Comparison of ENCODE assay signal across 21 cellular contexts in the genomic region with DNA sequence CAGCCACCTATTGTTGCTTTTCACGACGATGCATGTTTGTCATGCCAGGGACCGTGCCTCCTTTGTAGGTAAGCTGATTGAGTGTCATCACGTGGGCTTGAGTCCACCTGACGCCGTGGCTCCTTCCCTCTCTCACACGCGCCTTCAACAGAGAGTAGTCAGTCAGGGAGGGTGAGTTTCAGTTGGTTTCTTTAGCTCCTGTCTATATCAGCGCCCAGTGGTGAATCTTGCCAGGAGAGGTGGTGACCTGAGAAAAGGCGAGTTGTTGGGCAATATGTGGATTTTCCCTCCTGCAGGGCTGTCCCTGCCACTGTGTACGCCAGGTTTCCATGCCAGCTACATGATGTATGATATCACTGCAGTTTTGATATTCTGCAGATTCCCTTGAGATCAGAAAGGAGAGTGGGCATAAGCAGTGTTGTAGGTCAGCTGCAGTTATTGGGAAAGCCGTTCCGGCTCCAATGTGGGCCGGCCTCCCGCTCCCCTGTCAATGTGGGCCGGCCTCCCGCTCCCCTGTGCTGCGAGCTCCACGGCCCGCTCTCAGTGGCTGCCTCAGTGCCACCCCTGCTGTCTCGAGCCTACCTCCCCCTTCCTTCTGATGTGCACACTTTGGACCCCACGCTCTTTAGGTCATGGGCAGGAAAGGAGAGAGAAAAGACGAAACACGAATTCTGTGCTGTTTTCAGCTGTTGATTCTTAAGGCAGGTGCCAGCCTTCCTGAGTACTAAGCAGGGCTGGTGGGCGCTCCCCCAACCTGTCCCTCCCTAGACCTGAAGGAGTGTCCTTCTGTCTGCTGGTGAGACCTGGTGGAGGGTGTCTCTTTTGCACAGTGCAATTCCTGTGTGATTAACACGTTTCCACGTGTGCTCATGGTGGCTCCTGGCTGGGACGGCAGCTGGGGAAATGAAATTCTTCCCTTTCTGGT. TPM values are rescaled to one million over a fixed set of nuclear protein-coding genes. Genes with fewer than 3 reads are reported as not detected.
DNase-seq lines count a peak whose midpoint lies in the region; ATAC-seq and TF ChIP-seq lines count a peak whose summit lies in the region.
"Had no signal": no experiment of that assay in that cellular context is flagged by ENCODE, and none has a peak within 500 bp of the region (broad histone marks: within the 10 kb centered on the region; RNA-seq: fewer than 3 reads in every experiment).

No MANE protein-coding gene starts in this region.

- H3K27me3 Mint-ChIP-seq in activated T-cell treated with anti-CD3 and anti-CD28 coated beads, Interleukin-2, amount 50 U/mL, for 24 hours, result no peaks in the 10 kb centered on the region
- no peaks in the 10 kb centered on the region for H3K27me3 Mint-ChIP-seq in activated T-cell treated with anti-CD3 and anti-CD28 coated beads, Interleukin-2, amount 50 U/mL, for 4 hours (ENCODE audit: low read depth)
- H3K27me3 Mint-ChIP-seq in activated CD4-positive, alpha-beta memory T cell treated with anti-CD3 and anti-CD28 coated beads for 36 hours, result no peaks in the 10 kb centered on the region
- H3K27me3 Mint-ChIP-seq: activated naive CD8-positive, alpha-beta T cell treated with anti-CD3 and anti-CD28 coated beads, Interleukin-2, amount 10 ng/mL, durations not matched to agents 7 days and 5 days; naive thymus-derived CD8-positive, alpha-beta T cell had no signal

- CTCF ChIA-PET in activated CD4-positive, alpha-beta memory T cell treated with anti-CD3 and anti-CD28 coated beads for 36 hours (lab: Charles Lee), result no interaction called here

- no peaks in the 10 kb centered on the region for H3K9me3 ChIP-seq in smooth muscle cell (replicated peaks; ENCODE audit: low read depth)

- no peak overlapping the region for H2AFZ ChIP-seq in smooth muscle cell (ENCODE audit: low read depth)

- H3K27me3 ChIP-seq in smooth muscle cell (ENCODE audit: low read depth), result no peaks in the 10 kb centered on the region

- no peaks in the 10 kb centered on the region for H3K4me1 ChIP-seq in smooth muscle cell (ENCODE audit: low read depth)

- H3K4me1 Mint-ChIP-seq in activated T-cell treated with anti-CD3 and anti-CD28 coated beads, Interleukin-2, amount 50 U/mL, for 24 hours (ENCODE audit: low read depth), result peaks cover 86% of the 10 kb centered on the region
- H3K4me1 Mint-ChIP-seq in activated T-cell treated with anti-CD3 and anti-CD28 coated beads, Interleukin-2, amount 50 U/mL, for 4 hours (ENCODE audit: low read depth), result peaks cover 66% of the 10 kb centered on the region
- H3K4me1 Mint-ChIP-seq in activated CD4-positive, alpha-beta memory T cell treated with anti-CD3 and anti-CD28 coated beads for 36 hours (ENCODE audit: low read depth), result peaks cover 68% of the 10 kb centered on the region

- no peak for DNase-seq in activated T-cell treated with anti-CD3 and anti-CD28 coated beads, Interleukin-2, amount 50 U/mL, for 24 hours
- DNase-seq in activated T-cell treated with anti-CD3 and anti-CD28 coated beads, Interleukin-2, amount 50 U/mL, for 4 hours, result no peak
- no peak for DNase-seq in activated CD4-positive, alpha-beta memory T cell treated with anti-CD3 and anti-CD28 coated beads for 36 hours
- DNase-seq in left colon, result no peak
- DNase-seq in smooth muscle cell (lab: John Stamatoyannopoulos, UW; ENCODE audit: unreplicated experiment), result no peak
- no peak for DNase-seq in SW 1271 (lab: John Stamatoyannopoulos, UW)
- DNase-seq in SW480 (ENCODE audit: low spot score), result no peak
- DNase-seq: activated CD4-positive, alpha-beta T cell treated with anti-CD3 and anti-CD28 coated beads, Interleukin-2, amount 50 U/mL, for 4 hours; activated naive CD8-positive, alpha-beta T cell treated with anti-CD3 and anti-CD28 coated beads, Interleukin-2, amount 10 ng/mL, durations not matched to agents 7 days and 5 days; DMS153; head of caudate nucleus; kidney glomerular epithelial cell; naive thymus-derived CD8-positive, alpha-beta T cell; NCI-H1930 had no signal

- intact Hi-C loops in activated CD4-positive, alpha-beta memory T cell treated with anti-CD3 and anti-CD28 coated beads for 36 hours (cut with micrococcal nuclease), result loop anchor here (1.0 kb wide), 1 partner anchor 19 kb away; no protein-coding TSS in a partner anchor
- intact Hi-C loops in left colon (cut with DNase I, micrococcal nuclease), result no loop called here

- no peak for ATAC-seq in activated T-cell treated with anti-CD3 and anti-CD28 coated beads, Interleukin-2, amount 50 U/mL, for 4 hours
- ATAC-seq in left colon (peak; percentile 17), GM18873 (IDR thresholded peaks at IDR 0.05; ENCODE audit: low FRiP score, unreplicated experiment) (no peak)
- ATAC-seq: naive thymus-derived CD8-positive, alpha-beta T cell had no signal

- no peak overlapping the region for H3K4me3 ChIP-seq in smooth muscle cell

- H3F3A ChIP-seq in smooth muscle cell (ENCODE audit: low read depth), result no peaks in the 10 kb centered on the region

- peaks cover 86% of the 10 kb centered on the region for H3K36me3 Mint-ChIP-seq in activated T-cell treated with anti-CD3 and anti-CD28 coated beads, Interleukin-2, amount 50 U/mL, for 24 hours (ENCODE audit: low read depth)
- H3K36me3 Mint-ChIP-seq in activated T-cell treated with anti-CD3 and anti-CD28 coated beads, Interleukin-2, amount 50 U/mL, for 4 hours (ENCODE audit: insufficient read depth), result peaks cover 46% of the 10 kb centered on the region
- peaks cover 33% of the 10 kb centered on the region for H3K36me3 Mint-ChIP-seq in activated CD4-positive, alpha-beta memory T cell treated with anti-CD3 and anti-CD28 coated beads for 36 hours

- H3K9ac ChIP-seq in smooth muscle cell (ENCODE audit: low read depth), result no peak overlapping the region

- 76% methylated on average over 26 of the region's 28 CpGs for WGBS in smooth muscle cell (ENCODE audit: low lambda C conversion rate)

- H3K27ac Mint-ChIP-seq in activated T-cell treated with anti-CD3 and anti-CD28 coated beads, Interleukin-2, amount 50 U/mL, for 24 hours, result peak overlapping the region; percentile 88
- peak overlapping the region; percentile 64 for H3K27ac Mint-ChIP-seq in activated CD4-positive, alpha-beta memory T cell treated with anti-CD3 and anti-CD28 coated beads for 36 hours

- no peaks in the 10 kb centered on the region for H3K36me3 ChIP-seq in smooth muscle cell (ENCODE audit: low read depth)

- TF ChIP-seq CTCF in smooth muscle cell (IDR thresholded peaks at IDR 0.05; ENCODE audit: borderline replicate concordance, insufficient read depth, poor library complexity, severe bottlenecking), result no peak

- POLR2A ChIA-PET in activated CD4-positive, alpha-beta memory T cell treated with anti-CD3 and anti-CD28 coated beads for 36 hours (lab: Charles Lee), result interaction anchor here (0.6 kb wide), 1 partner anchor 11 kb away, joined by 3 read pairs; no protein-coding TSS in a partner anchor

- H3K4me3 Mint-ChIP-seq in activated T-cell treated with anti-CD3 and anti-CD28 coated beads, Interleukin-2, amount 50 U/mL, for 24 hours, result peak overlapping the region; percentile 23
- no peak overlapping the region for H3K4me3 Mint-ChIP-seq in activated T-cell treated with anti-CD3 and anti-CD28 coated beads, Interleukin-2, amount 50 U/mL, for 4 hours
- no peak overlapping the region for H3K4me3 Mint-ChIP-seq in activated CD4-positive, alpha-beta memory T cell treated with anti-CD3 and anti-CD28 coated beads for 36 hours

- H4K20me1 ChIP-seq in smooth muscle cell (ENCODE audit: low read depth), result peaks cover 10% of the 10 kb centered on the region

- H3K79me2 ChIP-seq in smooth muscle cell (ENCODE audit: low read depth), result no peaks in the 10 kb centered on the region

- peak overlapping the region; percentile 80 for H3K27ac ChIP-seq in smooth muscle cell (ENCODE audit: low read depth)

- no peak overlapping the region for H3K4me2 ChIP-seq in smooth muscle cell

- H3K9me3 Mint-ChIP-seq in activated T-cell treated with anti-CD3 and anti-CD28 coated beads, Interleukin-2, amount 50 U/mL, for 24 hours, result no peaks in the 10 kb centered on the region
- H3K9me3 Mint-ChIP-seq in activated T-cell treated with anti-CD3 and anti-CD28 coated beads, Interleukin-2, amount 50 U/mL, for 4 hours, result no peaks in the 10 kb centered on the region
- no peaks in the 10 kb centered on the region for H3K9me3 Mint-ChIP-seq in activated CD4-positive, alpha-beta memory T cell treated with anti-CD3 and anti-CD28 coated beads for 36 hours
- H3K9me3 Mint-ChIP-seq: activated naive CD8-positive, alpha-beta T cell treated with anti-CD3 and anti-CD28 coated beads, Interleukin-2, amount 10 ng/mL, durations not matched to agents 7 days and 5 days; naive thymus-derived CD8-positive, alpha-beta T cell had no signal

RNA-seq across cellular contexts. Expression of a gene that starts 31.5 kb away (rescaled TPM):
- total RNA-seq in activated T-cell treated with anti-CD3 and anti-CD28 coated beads, Interleukin-2, amount 50 U/mL, for 4 hours, result 10 to 100 TPM; 25.2 to 29.4 (median 25.9) TPM
- total RNA-seq in activated CD4-positive, alpha-beta memory T cell treated with anti-CD3 and anti-CD28 coated beads for 36 hours, result 10 to 100 TPM; 29.6 to 30.6 TPM
- total RNA-seq in left colon (10 to 100 TPM; 19.5 to 20.2 TPM), smooth muscle cell (19.5 and 19.9 TPM in 2 replicates)
- 11.5 and 19.5 TPM in 2 replicates for polyA plus RNA-seq in smooth muscle cell

RNA-seq across cellular contexts. Expression of a gene that starts 46.4 kb away (rescaled TPM):
- under 1 TPM in 1 of 3 donors, not detected in 2; 0.43 TPM for total RNA-seq in activated T-cell treated with anti-CD3 and anti-CD28 coated beads, Interleukin-2, amount 50 U/mL, for 4 hours
- total RNA-seq in activated CD4-positive, alpha-beta memory T cell treated with anti-CD3 and anti-CD28 coated beads for 36 hours, result not detected
- total RNA-seq in left colon, result not detected
- not detected in 2 replicates for total RNA-seq in smooth muscle cell
- not detected in 2 replicates for polyA plus RNA-seq in smooth muscle cell
- total RNA-seq: activated naive CD8-positive, alpha-beta T cell treated with anti-CD3 and anti-CD28 coated beads, Interleukin-2, amount 10 ng/mL, durations not matched to agents 7 days and 5 days; cerebellum; epithelial cell of proximal tubule; M059J; naive thymus-derived CD8-positive, alpha-beta T cell; RPMI7951; T-helper 2 cell treated with Interferon-gamma antibody and Interleukin-4, amounts not matched to agents 100 ng/mL and 5 ng/mL, for 36 hours had no signal
- polyA plus RNA-seq: AG04450; naive thymus-derived CD8-positive, alpha-beta T cell had no signal
